9 cellular contexts compared by ENCODE assay signal in the genomic region with DNA sequence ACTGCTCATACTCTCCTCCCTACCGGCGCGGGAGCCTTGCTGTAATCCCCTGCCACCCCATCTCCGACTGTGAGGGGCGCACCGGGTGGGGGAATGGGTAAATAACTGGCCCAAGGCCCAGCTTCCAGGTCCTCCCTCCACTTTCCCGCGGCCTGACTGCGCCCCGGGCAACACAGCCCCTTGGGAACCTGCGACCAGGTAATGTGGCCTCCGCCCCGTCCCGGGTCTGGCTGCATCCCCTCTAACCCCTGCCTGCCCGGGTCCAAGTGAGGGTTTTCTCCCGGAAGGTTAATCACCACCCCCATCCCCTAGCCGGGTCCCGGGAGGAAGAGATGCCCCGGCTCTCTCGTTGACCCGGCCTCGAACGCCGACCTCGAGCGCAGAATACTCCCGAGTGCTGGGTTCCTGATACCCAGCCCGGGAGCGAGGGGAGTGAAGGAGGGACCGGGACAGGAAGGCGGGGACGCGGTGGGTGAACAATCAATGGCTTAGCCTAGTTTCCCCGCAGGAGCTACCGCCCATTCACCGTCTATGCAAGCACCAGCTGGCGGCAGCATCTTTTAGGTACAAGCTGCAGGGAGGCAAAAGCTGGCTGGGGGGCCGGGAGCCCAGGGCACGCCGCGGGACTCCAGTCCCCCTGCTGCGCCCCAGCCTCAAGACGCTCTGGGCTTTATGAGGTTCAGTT. TPM values are rescaled to one million over a fixed set of nuclear protein-coding genes. Genes with fewer than 3 reads are reported as not detected.
DNase-seq lines count a peak whose midpoint lies in the region; ATAC-seq and TF ChIP-seq lines count a peak whose summit lies in the region.
"Had no signal": no experiment of that assay in that cellular context is flagged by ENCODE, and none has a peak within 500 bp of the region (broad histone marks: within the 10 kb centered on the region; RNA-seq: fewer than 3 reads in every experiment).

No MANE protein-coding gene starts in this region.

- H3K4me1 ChIP-seq in breast epithelium (peaks cover 0 to 37% of the 10 kb centered on the region in 2 donors), rectal smooth muscle tissue (ENCODE audit: control insufficient read depth, insufficient read depth, low read length) (peaks cover 2% of the 10 kb centered on the region)

- H3K36me3 ChIP-seq in breast epithelium (no peaks in the 10 kb centered on the region), rectal smooth muscle tissue (ENCODE audit: control insufficient read depth, insufficient read depth, low read length) (no peaks in the 10 kb centered on the region)
- H3K36me3 ChIP-seq: BLaER1 treated with 17β-estradiol and CSF1 and Interleukin-3, amounts not matched to agents 10 nM and 100 nM had no signal

- no peak overlapping the region for H3K9ac ChIP-seq in rectal smooth muscle tissue (ENCODE audit: low read length)
- H3K9ac ChIP-seq: BLaER1 treated with 17β-estradiol and CSF1 and Interleukin-3, amounts not matched to agents 10 nM and 100 nM had no signal

- ATAC-seq in GM19395 (IDR thresholded peaks at IDR 0.05; ENCODE audit: unreplicated experiment) (no peak), GM18907 (IDR thresholded peaks at IDR 0.05; ENCODE audit: unreplicated experiment) (no peak)

- H3K4me3 ChIP-seq in breast epithelium (peak overlapping the region in 2 of 3 donors; percentile 23 to 58), rectal smooth muscle tissue (ENCODE audit: low read length) (peak overlapping the region; percentile 7)

- H3K27me3 ChIP-seq in breast epithelium (peaks cover 12 to 91% of the 10 kb centered on the region in 2 donors), rectal smooth muscle tissue (ENCODE audit: control insufficient read depth, insufficient read depth, low read length) (peaks cover 76% of the 10 kb centered on the region)

- H3K9me3 ChIP-seq in breast epithelium, result no peaks in the 10 kb centered on the region

- intact Hi-C loops in breast epithelium (cut with DNase I; ENCODE audit: low total_unique reads), result no loop called here

- TF ChIP-seq POLR2A in breast epithelium (IDR thresholded peaks at IDR 0.05), result no peak

- peak; percentile 50 for DNase-seq in NCI-H748 (lab: John Stamatoyannopoulos, UW; ENCODE audit: unreplicated experiment)
- DNase-seq in NCI-H748 treated with DMSO at 0.1 percent for 48 hours (lab: John Stamatoyannopoulos, UW), result no peak
- peak; percentile 67 for DNase-seq in NCI-H2171 treated with DMSO at 0.1 percent for 48 hours (lab: John Stamatoyannopoulos, UW)
- no peak for DNase-seq in breast epithelium (ENCODE audit: low spot score in 2 of 2)
- DNase-seq in foreskin melanocyte, result no peak

- TF ChIP-seq CTCF in breast epithelium (IDR thresholded peaks at IDR 0.05), result no peak

- H3K27ac ChIP-seq in breast epithelium (no peak overlapping the region), rectal smooth muscle tissue (ENCODE audit: low read depth, low read length) (no peak overlapping the region)
- H3K27ac ChIP-seq: BLaER1 treated with 17β-estradiol and CSF1 and Interleukin-3, amounts not matched to agents 10 nM and 100 nM had no signal

RNA-seq across cellular contexts. Expression of a gene that starts 5.9 kb away (rescaled TPM):
- not detected for total RNA-seq in breast epithelium

RNA-seq across cellular contexts. Expression of a gene that starts 8.9 kb away (rescaled TPM):
- total RNA-seq in breast epithelium, result 1 to 10 TPM; 2.0 to 2.6 (median 2.6) TPM

Comparison
In these comparisons a context has a peak if more than half of its experiments do, and no peak if none do; other contexts are left out.
1. DNase-seq: peak in NCI-H748 (single experiment) and NCI-H2171 treated with DMSO at 0.1 percent for 48 hours (single experiment); none in NCI-H748 treated with DMSO at 0.1 percent for 48 hours (single experiment), breast epithelium (0 of 2) and foreskin melanocyte (single experiment).